ENCODE assay signal across 29 cellular contexts in the genomic region with DNA sequence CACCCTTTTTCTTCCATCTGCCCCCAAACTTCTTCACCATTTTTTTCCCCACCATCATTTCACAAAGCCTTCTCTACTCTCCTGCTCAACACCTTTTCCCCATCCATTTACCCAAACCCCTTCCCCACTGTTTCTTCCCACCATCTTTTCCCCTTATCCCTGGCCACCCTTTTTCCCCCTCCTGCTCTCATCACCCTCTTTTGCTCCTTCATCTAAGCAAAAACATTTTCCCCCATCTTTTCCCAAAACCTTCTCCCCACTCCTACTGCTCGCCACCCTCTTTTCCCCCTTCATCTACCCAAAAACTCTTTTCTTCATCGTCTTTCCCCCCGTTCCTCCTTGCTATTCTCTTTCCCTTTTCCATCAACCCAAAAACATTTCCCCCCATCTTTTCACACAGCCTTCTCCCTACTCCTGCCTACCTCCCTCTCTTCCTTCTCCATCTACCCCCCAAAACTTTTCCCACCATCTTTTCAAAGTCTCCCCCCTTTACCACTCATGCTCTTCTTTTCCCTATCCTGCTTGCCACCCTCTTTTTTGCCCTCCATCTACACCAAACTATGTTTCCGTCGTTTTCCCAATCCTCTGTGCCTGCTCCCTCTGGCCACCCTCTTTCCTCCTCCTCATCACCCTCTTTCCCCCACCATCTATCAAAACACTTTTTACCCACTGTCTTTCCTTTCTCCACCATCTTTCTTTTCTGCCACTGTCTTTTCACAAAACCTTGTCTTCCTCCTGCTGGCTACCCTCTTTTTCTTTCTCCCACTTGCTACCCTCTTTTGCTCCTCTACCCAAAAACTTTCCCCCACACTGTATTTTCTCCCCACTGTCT.
"Had no signal": no experiment of that assay in that cellular context is flagged by ENCODE, and none has a peak within 500 bp of the region (broad histone marks: within the 10 kb centered on the region; RNA-seq: fewer than 3 reads in every experiment).

No MANE protein-coding gene starts in this region.

- H3K4me1 Mint-ChIP-seq: immature natural killer cell; nephron; neural crest cell; stimulated activated naive CD8-positive, alpha-beta T cell treated with anti-CD3 and anti-CD28 coated beads, Interleukin-15, amount 100 ng/mL, for 72 hours had no signal

- ATAC-seq: left colon; left lung; lower lobe of right lung; naive thymus-derived CD8-positive, alpha-beta T cell; pancreas; right cardiac atrium; sciatic nerve; stimulated activated naive B cell treated with anti-CD40 and anti-IgM and Interleukin-4, amounts not matched to agents 10 μg/mL and 1 μg/mL and 100 μg/mL, for 72 hours; stimulated activated naive CD8-positive, alpha-beta T cell treated with anti-CD3 and anti-CD28 coated beads, Interleukin-15, amount 100 ng/mL, for 72 hours had no signal

- H3K4me3 ChIP-seq: left lung, lower lobe of right lung, pancreas, prostate gland, tibial nerve, vagina had no signal

- DNase-seq: hypothalamus; immature natural killer cell; kidney; left colon; left lung; lower lobe of right lung; mammary epithelial cell; mesenchymal stem cell; naive thymus-derived CD8-positive, alpha-beta T cell; nucleus accumbens; pancreas; retina; right cardiac atrium; stimulated activated CD4-positive, alpha-beta T cell treated with anti-CD3 and anti-CD28 coated beads, Interleukin-12 subunit alpha, Interleukin-12 subunit beta, amount 100 ng/mL, for 4 hours; stimulated activated CD4-positive, alpha-beta T cell treated with anti-CD3 and anti-CD28 coated beads, Interleukin-15, amount 100 ng/mL, for 24 hours; stimulated activated CD4-positive, alpha-beta T cell treated with anti-CD3 and anti-CD28 coated beads, Interleukin-2, amount 100 ng/mL, for 24 hours; stimulated activated CD4-positive, alpha-beta T cell treated with anti-CD3 and anti-CD28 coated beads, Interleukin-4, amount 100 ng/mL, for 1 hour; stimulated activated naive B cell treated with anti-CD40 and anti-IgM and Interleukin-4, amounts not matched to agents 10 μg/mL and 1 μg/mL and 100 μg/mL, for 72 hours; stimulated activated naive CD8-positive, alpha-beta T cell treated with anti-CD3 and anti-CD28 coated beads, Interleukin-15, amount 100 ng/mL, for 72 hours; substantia nigra had no signal

- H3K27ac Mint-ChIP-seq: immature natural killer cell; naive thymus-derived CD8-positive, alpha-beta T cell; nephron; stimulated activated naive B cell treated with anti-CD40 and anti-IgM and Interleukin-4, amounts not matched to agents 10 μg/mL and 1 μg/mL and 100 μg/mL, for 72 hours; type B pancreatic cell had no signal

- H3K27me3 Mint-ChIP-seq: type B pancreatic cell had no signal

- H3K27me3 ChIP-seq: left lung, pancreas, tibial nerve, vagina had no signal

- H3K36me3 Mint-ChIP-seq: immature natural killer cell; stimulated activated naive B cell treated with anti-CD40 and anti-IgM and Interleukin-4, amounts not matched to agents 10 μg/mL and 1 μg/mL and 100 μg/mL, for 72 hours; type B pancreatic cell had no signal

- H3K9me3 ChIP-seq: lower lobe of right lung, pancreas, prostate gland, tibial nerve, vagina had no signal

- H3K36me3 ChIP-seq: left lung, lower lobe of right lung, pancreas, prostate gland, tibial nerve, vagina had no signal

- H3K4me3 Mint-ChIP-seq: immature natural killer cell; naive thymus-derived CD8-positive, alpha-beta T cell; nephron; neural crest cell; stimulated activated naive B cell treated with anti-CD40 and anti-IgM and Interleukin-4, amounts not matched to agents 10 μg/mL and 1 μg/mL and 100 μg/mL, for 72 hours; stimulated activated naive CD8-positive, alpha-beta T cell treated with anti-CD3 and anti-CD28 coated beads, Interleukin-15, amount 100 ng/mL, for 72 hours; type B pancreatic cell had no signal

- H3K27ac ChIP-seq: left lung, lower lobe of right lung, pancreas, prostate gland, skin epidermis, tibial nerve, vagina had no signal

- FAIRE-seq: islet of Langerhans, kidney, pancreas had no signal

- H3K4me1 ChIP-seq: left lung, lower lobe of right lung, pancreas, prostate gland, tibial nerve, vagina had no signal
